ENCODE assay signal across 24 cellular contexts in genomic region chr16:47920709-47921108, GRCh38.
DNase-seq lines count a peak whose midpoint lies in the region; ATAC-seq, FAIRE-seq and TF ChIP-seq lines count a peak whose summit lies in the region.
"Had no signal": no experiment of that assay in that cellular context is flagged by ENCODE, and none has a peak within 500 bp of the region (broad histone marks: within the 10 kb centered on the region; RNA-seq: fewer than 3 reads in every experiment).

No MANE protein-coding gene starts in this region.

- POLR2A ChIA-PET in HepG2 (lab: Yijun Ruan, JAX), result no interaction called here

- H3K4me2 ChIP-seq in HepG2 (ENCODE audit: low read depth, low read length), result no peak overlapping the region

- H4K20me1 ChIP-seq in HepG2 (ENCODE audit: insufficient read depth, low read length), result no peaks in the 10 kb centered on the region

- WGBS in HepG2 (ENCODE audit: low lambda C conversion rate), result 0% methylated on average over 1 of the region's 1 CpG
- 0% methylated on average over 1 of the region's 1 CpG for WGBS in right lobe of liver (ENCODE audit: insufficient coverage, low coverage, low lambda C conversion rate, missing lambda C conversion rate)

- peak; percentile 36 for FAIRE-seq in HepG2 (lab: Jason Lieb, UNC)
- FAIRE-seq: H54 had no signal

- no peak for TF ChIP-seq RAD21 in HepG2 (CRISPR knock-in tag; IDR thresholded peaks at IDR 0.05)

- DNase-seq in HepG2 (ENCODE audit: low spot score), result no peak
- no peak for DNase-seq in right lobe of liver
- DNase-seq in NCI-H526 treated with DMSO at 0.1 percent for 48 hours (lab: John Stamatoyannopoulos, UW), result peak; percentile 45
- no peak for DNase-seq in left lung
- no peak for DNase-seq in hypothalamus (lab: John Stamatoyannopoulos, UW)
- DNase-seq in NCI-H345 (lab: John Stamatoyannopoulos, UW), result no peak
- DNase-seq in dedifferentiated amniotic fluid mesenchymal stem cell (ENCODE audit: extremely low spot score), result no peak
- DNase-seq: 8988T; AML-193; C1 segment of cervical spinal cord; CD8-positive, alpha-beta memory T cell; DMS79 treated with DMSO at 0.1 percent for 48 hours; KG1; NCI-H1105; NCI-H146; NCI-H2029; NCI-H2227 treated with DMSO at 0.1 percent for 48 hours; NCI-H510A treated with DMSO at 0.1 percent for 48 hours; NCI-H82 had no signal

- in situ Hi-C loops in HepG2 (cut with HindIII; ENCODE audit: extremely low pct_ligation_motif_present, low pct_unique_long_range_greater_than_20kb), result no loop called here

- no peak overlapping the region for H2AFZ ChIP-seq in HepG2 (ENCODE audit: low read length)

- CTCF ChIA-PET in HepG2 (lab: Yijun Ruan, JAX; ENCODE audit: low intra/inter-chr PET ratio, low total read pairs), result no interaction called here

- TF ChIP-seq EP300 in HepG2 (IDR thresholded peaks at IDR 0.05; ENCODE audit: low read depth in 2 of 2, low read length in 2 of 2) (no peak), HepG2 (CRISPR knock-in tag; IDR thresholded peaks at IDR 0.05; ENCODE audit: borderline replicate concordance) (no peak)

- H3K27me3 ChIP-seq in HepG2 (ENCODE audit: control insufficient read depth in 1 of 2, insufficient read depth in 2 of 2, low read length in 2 of 2), result no peaks in the 10 kb centered on the region; a peak in 2 of 5 replicates
- H3K27me3 ChIP-seq in right lobe of liver, result no peaks in the 10 kb centered on the region
- H3K27me3 ChIP-seq in left lung, result no peaks in the 10 kb centered on the region
- H3K27me3 ChIP-seq: SJSA1 had no signal

- no peak overlapping the region for H3K27ac ChIP-seq in HepG2 (ENCODE audit: extremely low read length, insufficient read depth, low read length)
- H3K27ac ChIP-seq in right lobe of liver, result no peak overlapping the region
- H3K27ac ChIP-seq in left lung, result no peak overlapping the region
- H3K27ac ChIP-seq: HL-60, SJSA1 had no signal

- ATAC-seq in HepG2 (no peak), right lobe of liver (no peak), left lung (peak; percentile 85), HG03432 (IDR thresholded peaks at IDR 0.05; ENCODE audit: unreplicated experiment) (no peak)
- ATAC-seq: Right ventricle myocardium inferior had no signal

- peaks cover 6% of the 10 kb centered on the region for H3K4me1 ChIP-seq in HepG2 (ENCODE audit: insufficient read depth, low read length)
- H3K4me1 ChIP-seq in right lobe of liver, result no peaks in the 10 kb centered on the region
- H3K4me1 ChIP-seq in left lung, result no peaks in the 10 kb centered on the region
- H3K4me1 ChIP-seq: SJSA1 had no signal

- intact Hi-C loops in HepG2 (cut with micrococcal nuclease; ENCODE audit: unreplicated experiment) (no loop called here), right lobe of liver (cut with DNase I) (no loop called here), left lung (cut with DNase I) (no loop called here)

- H3K79me2 ChIP-seq in HepG2 (ENCODE audit: insufficient read depth, low read length), result no peaks in the 10 kb centered on the region

- H3K36me3 ChIP-seq in HepG2 (replicated peaks in 1 of 2; ENCODE audit: control insufficient read depth in 1 of 2, insufficient read depth in 2 of 2, low read length in 2 of 2), result no peaks in the 10 kb centered on the region
- no peaks in the 10 kb centered on the region for H3K36me3 ChIP-seq in right lobe of liver
- no peaks in the 10 kb centered on the region for H3K36me3 ChIP-seq in left lung
- H3K36me3 ChIP-seq: SJSA1 had no signal

- H3K9me3 ChIP-seq in HepG2 (ENCODE audit: low read length), result no peaks in the 10 kb centered on the region
- H3K9me3 ChIP-seq in right lobe of liver, result no peaks in the 10 kb centered on the region
- no peaks in the 10 kb centered on the region for H3K9me3 ChIP-seq in left lung
- H3K9me3 ChIP-seq: SJSA1 had no signal

- TF ChIP-seq POLR2A in HepG2 (IDR thresholded peaks at IDR 0.05; ENCODE audit: insufficient read depth in 1 of 2, low read depth in 2 of 2, low read length in 2 of 2), result no peak
- no peak for TF ChIP-seq POLR2A in right lobe of liver (IDR thresholded peaks at IDR 0.05)

- H3K4me3 ChIP-seq in HepG2 (replicated peaks in 1 of 3; ENCODE audit: insufficient read depth in 1 of 3, low read depth in 2 of 3, low read length in 3 of 3) (no peak overlapping the region), right lobe of liver (no peak overlapping the region), left lung (no peak overlapping the region)
- H3K4me3 ChIP-seq: SJSA1 had no signal

- H3K9ac ChIP-seq in HepG2 (ENCODE audit: insufficient read depth, low read depth, low read length), result no peak overlapping the region

- no peak for TF ChIP-seq CTCF in HepG2 (CRISPR knock-in tag; IDR thresholded peaks at IDR 0.05)
- no peak for TF ChIP-seq CTCF in right lobe of liver (IDR thresholded peaks at IDR 0.05)
- TF ChIP-seq CTCF in left lung (IDR thresholded peaks at IDR 0.05), result no peak

- BruUV-seq in HepG2 (replicated peaks; lab: Mats Ljungman, UMichigan), result no TSS peak

TF ChIP-seq in HepG2, 621 proteins besides CTCF, POLR2A, EP300 and RAD21 (continues in another document):
- TF ChIP-seq TRIM22 (IDR thresholded peaks at IDR 0.05) (no peak), TIGD3 (CRISPR knock-in tag; IDR thresholded peaks at IDR 0.05; ENCODE audit: borderline replicate concordance) (no peak), ZNF382 (CRISPR knock-in tag; IDR thresholded peaks at IDR 0.05; ENCODE audit: borderline replicate concordance) (no peak), HINFP (CRISPR knock-in tag; IDR thresholded peaks at IDR 0.05; ENCODE audit: low read depth) (no peak), HNF1A (IDR thresholded peaks at IDR 0.05; ENCODE audit: low read depth) (0 out of 2 replicates have a peak, but pooled peaks have one; percentile 25), HNF1A (CRISPR knock-in tag; IDR thresholded peaks at IDR 0.05; ENCODE audit: borderline replicate concordance) (no peak)
